23 cellular contexts compared by ENCODE assay signal in genomic region chr4:30790123-30790522, GRCh38.
"Had no signal": no experiment of that assay in that cellular context is flagged by ENCODE, and none has a peak within 500 bp of the region (broad histone marks: within the 10 kb centered on the region; RNA-seq: fewer than 3 reads in every experiment).

No MANE protein-coding gene starts in this region.

- H3K4me3 ChIP-seq: cardiac muscle cell, MG63, Peyer's patch had no signal

- H3K27ac Mint-ChIP-seq: activated CD4-positive, alpha-beta memory T cell treated with anti-CD3 and anti-CD28 coated beads for 36 hours; activated CD4-positive, alpha-beta T cell treated with anti-CD3 and anti-CD28 coated beads, Interleukin-2, amount 10 ng/mL, durations not matched to agents 7 days and 5 days; activated naive CD4-positive, alpha-beta T cell treated with anti-CD3 and anti-CD28 coated beads for 36 hours; activated naive CD8-positive, alpha-beta T cell; T-helper 17 cell had no signal

- H3K4me1 ChIP-seq: Peyer's patch had no signal

- H3K27me3 Mint-ChIP-seq: activated CD4-positive, alpha-beta memory T cell treated with anti-CD3 and anti-CD28 coated beads for 36 hours; activated CD4-positive, alpha-beta T cell treated with anti-CD3 and anti-CD28 coated beads, Interleukin-2, amount 10 ng/mL, durations not matched to agents 7 days and 5 days; activated naive CD8-positive, alpha-beta T cell; T-helper 17 cell had no signal

- ATAC-seq: activated T-cell treated with anti-CD3 and anti-CD28 coated beads, Interleukin-2, amount 50 U/mL, for 4 hours; T-helper 17 cell had no signal

- H3K4me1 Mint-ChIP-seq: activated CD4-positive, alpha-beta T cell treated with anti-CD3 and anti-CD28 coated beads, Interleukin-2, amount 10 ng/mL, durations not matched to agents 7 days and 5 days; T-helper 17 cell had no signal

- H3K9me3 Mint-ChIP-seq: activated CD4-positive, alpha-beta memory T cell treated with anti-CD3 and anti-CD28 coated beads for 36 hours; activated CD4-positive, alpha-beta T cell treated with anti-CD3 and anti-CD28 coated beads, Interleukin-2, amount 10 ng/mL, durations not matched to agents 7 days and 5 days had no signal

- DNase-seq: activated CD4-positive, alpha-beta memory T cell treated with anti-CD3 and anti-CD28 coated beads for 36 hours; activated CD4-positive, alpha-beta T cell treated with anti-CD3 and anti-CD28 coated beads, Interleukin-2, amount 10 ng/mL, durations not matched to agents 7 days and 5 days; activated CD4-positive, CD25-positive, alpha-beta regulatory T cell; activated CD8-positive, alpha-beta memory T cell treated with anti-CD3 and anti-CD28 coated beads for 24 hours; activated effector memory CD4-positive, alpha-beta T cell treated with anti-CD3 and anti-CD28 coated beads, Interleukin-2, amount 50 U/mL, for 16 hours; activated naive CD4-positive, alpha-beta T cell treated with anti-CD3 and anti-CD28 coated beads for 36 hours; activated T-cell treated with anti-CD3 and anti-CD28 coated beads, Interleukin-2, amount 50 U/mL, for 4 hours; brain microvascular endothelial cell; MG63; NCI-H1105; NCI-H1436; NCI-H1694 treated with DMSO at 0.1 percent for 48 hours; NCI-H2029 treated with DMSO at 0.1 percent for 48 hours; NCI-H510A treated with DMSO at 0.1 percent for 48 hours; NCI-H69; Peyer's patch; Right ventricle myocardium superior; T-helper 17 cell; T-helper 9 cell had no signal

- H3K4me3 Mint-ChIP-seq: activated CD4-positive, alpha-beta memory T cell treated with anti-CD3 and anti-CD28 coated beads for 36 hours; activated CD4-positive, alpha-beta T cell treated with anti-CD3 and anti-CD28 coated beads, Interleukin-2, amount 10 ng/mL, durations not matched to agents 7 days and 5 days; activated naive CD4-positive, alpha-beta T cell treated with anti-CD3 and anti-CD28 coated beads for 36 hours; activated naive CD8-positive, alpha-beta T cell; activated T-cell treated with anti-CD3 and anti-CD28 coated beads, Interleukin-2, amount 50 U/mL, for 4 hours; T-helper 17 cell had no signal

- H3K36me3 ChIP-seq: brain microvascular endothelial cell, cardiac muscle cell, MG63, Peyer's patch had no signal

- H3K36me3 Mint-ChIP-seq: activated CD4-positive, alpha-beta memory T cell treated with anti-CD3 and anti-CD28 coated beads for 36 hours; activated naive CD8-positive, alpha-beta T cell had no signal

- H3K27me3 ChIP-seq: brain microvascular endothelial cell, cardiac muscle cell, MG63, Peyer's patch had no signal

- H3K27ac ChIP-seq: brain microvascular endothelial cell, cardiac muscle cell, Peyer's patch, RWPE1, VCaP had no signal
